19 cellular contexts compared by ENCODE assay signal in the genomic region with DNA sequence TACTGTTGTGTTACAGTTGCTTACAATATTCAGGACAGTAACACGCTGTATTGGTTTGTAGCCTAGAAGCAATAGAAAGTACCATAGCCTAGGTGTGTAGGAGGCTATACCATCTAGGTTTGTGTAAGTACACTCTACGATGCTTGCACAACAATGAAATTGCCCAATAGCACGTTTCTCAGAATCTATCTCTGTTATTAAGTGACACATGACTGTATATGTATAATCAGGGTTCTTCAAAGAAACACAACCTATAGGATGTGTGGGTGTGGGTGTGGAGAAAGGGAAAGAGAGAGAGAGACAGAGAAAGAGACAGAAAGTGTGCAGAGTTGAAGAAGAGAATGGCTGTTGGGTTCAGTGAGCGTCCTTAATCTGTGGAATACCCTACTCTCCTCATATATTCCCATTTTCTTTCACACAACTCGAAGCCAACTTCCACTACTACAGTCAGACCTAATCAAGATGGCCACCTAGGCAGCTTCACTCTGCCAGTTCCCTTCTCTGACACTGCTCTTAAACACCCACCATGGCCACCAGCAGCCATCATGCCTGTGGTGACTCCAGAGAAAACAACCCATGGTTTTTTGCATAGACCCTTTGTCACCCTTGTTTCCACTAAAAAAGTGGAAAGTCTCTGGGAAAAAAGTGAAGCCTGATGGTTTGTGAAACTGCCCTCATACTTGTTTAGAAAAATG.
"Had no signal": no experiment of that assay in that cellular context is flagged by ENCODE, and none has a peak within 500 bp of the region (broad histone marks: within the 10 kb centered on the region; RNA-seq: fewer than 3 reads in every experiment).

No MANE protein-coding gene starts in this region.

- ATAC-seq: activated CD8-positive, alpha-beta memory T cell treated with anti-CD3 and anti-CD28 coated beads, Interleukin-2, amount 10 ng/mL, durations not matched to agents 7 days and 5 days; activated naive CD8-positive, alpha-beta T cell treated with anti-CD3 and anti-CD28 coated beads, Interleukin-2, amount 50 U/mL, for 24 hours; left cardiac atrium had no signal

- H3K27me3 Mint-ChIP-seq: activated CD4-positive, alpha-beta memory T cell treated with anti-CD3 and anti-CD28 coated beads for 36 hours; activated naive CD4-positive, alpha-beta T cell treated with anti-CD3 and anti-CD28 coated beads, Interleukin-2, amount 10 ng/mL, durations not matched to agents 7 days and 5 days; activated naive CD8-positive, alpha-beta T cell treated with anti-CD3 and anti-CD28 coated beads, Interleukin-2, amount 50 U/mL, for 24 hours had no signal

- H3K36me3 ChIP-seq: tibial artery had no signal

- H3K27ac Mint-ChIP-seq: activated CD4-positive, alpha-beta memory T cell treated with anti-CD3 and anti-CD28 coated beads for 36 hours; activated CD8-positive, alpha-beta memory T cell treated with anti-CD3 and anti-CD28 coated beads, Interleukin-2, amount 10 ng/mL, durations not matched to agents 7 days and 5 days; activated naive CD4-positive, alpha-beta T cell treated with anti-CD3 and anti-CD28 coated beads, Interleukin-2, amount 10 ng/mL, durations not matched to agents 7 days and 5 days; activated naive CD8-positive, alpha-beta T cell treated with anti-CD3 and anti-CD28 coated beads, Interleukin-2, amount 50 U/mL, for 24 hours; activated T-helper 2 cell treated with anti-CD3 and anti-CD28 coated beads, Interferon-gamma antibody, Interleukin-2, Interleukin-4, amounts not matched to agents 10 μg/mL and 5 μg/mL and 100 μg/mL, durations not matched to agents 14 hours and 24 hours and 36 hours; nephron; T-helper 2 cell treated with Interferon-gamma antibody and Interleukin-4, amounts not matched to agents 5 μg/mL and 100 μg/mL, for 36 hours had no signal

- H3K4me1 ChIP-seq: tibial artery had no signal

- DNase-seq: activated CD4-positive, alpha-beta memory T cell treated with anti-CD3 and anti-CD28 coated beads for 36 hours; activated CD8-positive, alpha-beta memory T cell treated with anti-CD3 and anti-CD28 coated beads, Interleukin-2, amount 10 ng/mL, durations not matched to agents 7 days and 5 days; activated naive CD4-positive, alpha-beta T cell treated with anti-CD3 and anti-CD28 coated beads, Interleukin-2, amount 10 ng/mL, durations not matched to agents 7 days and 5 days; activated naive CD8-positive, alpha-beta T cell treated with anti-CD3 and anti-CD28 coated beads, Interleukin-2, amount 50 U/mL, for 24 hours; activated T-cell treated with anti-CD3 and anti-CD28 coated beads, Interleukin-2, amount 50 U/mL, for 1 hour; cerebellar nuclear complex; cortex of kidney; effector CD4-positive, alpha-beta T cell; left cardiac atrium; nucleus accumbens; stimulated activated CD4-positive, alpha-beta T cell treated with anti-CD3 and anti-CD28 coated beads, Interleukin-12 subunit alpha, Interleukin-12 subunit beta, amount 100 ng/mL, for 4 hours; stimulated activated CD4-positive, alpha-beta T cell treated with anti-CD3 and anti-CD28 coated beads, Interleukin-1b, Interleukin-23, amount 100 ng/mL, for 48 hours; stimulated activated CD8-positive, alpha-beta memory T cell treated with anti-CD3 and anti-CD28 coated beads, Interleukin-4, amount 100 ng/mL, for 48 hours; stimulated activated naive CD4-positive, alpha-beta T cell treated with Interleukin-2 at 50 U/mL for 16 hours; tibial artery had no signal

- H3K9me3 ChIP-seq: tibial artery had no signal

- H3K27me3 ChIP-seq: hepatocyte, tibial artery had no signal

- H3K27ac ChIP-seq: hepatocyte, tibial artery had no signal

- H3K36me3 Mint-ChIP-seq: activated CD8-positive, alpha-beta memory T cell treated with anti-CD3 and anti-CD28 coated beads, Interleukin-2, amount 10 ng/mL, durations not matched to agents 7 days and 5 days; activated naive CD4-positive, alpha-beta T cell treated with anti-CD3 and anti-CD28 coated beads, Interleukin-2, amount 10 ng/mL, durations not matched to agents 7 days and 5 days had no signal

- H3K4me3 ChIP-seq: hepatocyte, tibial artery had no signal

- H3K4me3 Mint-ChIP-seq: activated CD4-positive, alpha-beta memory T cell treated with anti-CD3 and anti-CD28 coated beads for 36 hours; activated CD8-positive, alpha-beta memory T cell treated with anti-CD3 and anti-CD28 coated beads, Interleukin-2, amount 10 ng/mL, durations not matched to agents 7 days and 5 days; activated naive CD4-positive, alpha-beta T cell treated with anti-CD3 and anti-CD28 coated beads, Interleukin-2, amount 10 ng/mL, durations not matched to agents 7 days and 5 days; activated naive CD8-positive, alpha-beta T cell treated with anti-CD3 and anti-CD28 coated beads, Interleukin-2, amount 50 U/mL, for 24 hours; nephron; T-helper 2 cell treated with Interferon-gamma antibody and Interleukin-4, amounts not matched to agents 5 μg/mL and 100 μg/mL, for 36 hours had no signal
